ENCODE assay signal across 8 cellular contexts in genomic region chr14:61662437-61663311, GRCh38. TPM values are rescaled to one million over a fixed set of nuclear protein-coding genes. Genes with fewer than 3 reads are reported as not detected.
A peak's percentile ranks its signal among the peaks of the same experiment; 100 is the strongest.
DNase-seq lines count a peak whose midpoint lies in the region; ATAC-seq, FAIRE-seq and TF ChIP-seq lines count a peak whose summit lies in the region.

No MANE protein-coding gene starts in this region.

- H3K4me2 ChIP-seq in mammary epithelial cell (ENCODE audit: insufficient read depth, low read depth, low read length) = peak overlapping the region; percentile 43

- TF ChIP-seq CTCF in mammary epithelial cell (conservative IDR thresholded peaks at IDR 0.05 in 1 of 2, IDR thresholded peaks at IDR 0.05 in 1 of 2; ENCODE audit: extremely low read depth in 1 of 2, insufficient read depth in 1 of 2, low read depth in 1 of 2, low read length in 2 of 2) (no peak), kidney (IDR thresholded peaks at IDR 0.05; ENCODE audit: borderline replicate concordance, extremely low read depth, insufficient read depth) (no peak)

- 87% methylated on average over 8 of the region's 13 CpGs for WGBS in mammary epithelial cell (ENCODE audit: low coverage, missing lambda C conversion rate)
- 92 to 94% methylated on average over 13 of the region's 13 CpGs for WGBS in aorta, 2 donors

- no peaks in the 10 kb centered on the region for H4K20me1 ChIP-seq in mammary epithelial cell (ENCODE audit: insufficient read depth, low read length)

- no peaks in the 10 kb centered on the region for H3K79me2 ChIP-seq in mammary epithelial cell (ENCODE audit: insufficient read depth, low read length)

- H3K27me3 ChIP-seq in mammary epithelial cell (ENCODE audit: insufficient read depth, low read length) (no peaks in the 10 kb centered on the region), mucosa of rectum (ENCODE audit: control insufficient read depth in 2 of 2, insufficient read depth in 2 of 2, low read length in 2 of 2) (no peaks in the 10 kb centered on the region), aorta (ENCODE audit: control insufficient read depth in 1 of 2, insufficient read depth in 2 of 2, low read length in 1 of 2) (no peaks in the 10 kb centered on the region)

- no peak for FAIRE-seq in kidney (lab: Jason Lieb, UNC)

- intact Hi-C loops in mammary epithelial cell (cut with micrococcal nuclease) = no loop called here
- intact Hi-C loops in aorta (cut with DNase I) = no loop called here
- intact Hi-C loops in kidney (cut with DNase I) = no loop called here

- H3K36me3 ChIP-seq in mammary epithelial cell (ENCODE audit: insufficient read depth, low read length) (no peaks in the 10 kb centered on the region), mucosa of rectum (ENCODE audit: control insufficient read depth in 2 of 2, insufficient read depth in 2 of 2, low read length in 2 of 2) (no peaks in the 10 kb centered on the region), aorta (ENCODE audit: control insufficient read depth in 1 of 2, insufficient read depth in 2 of 2, low read length in 1 of 2) (no peaks in the 10 kb centered on the region), kidney (ENCODE audit: control insufficient read depth in 1 of 2, insufficient read depth in 2 of 2, low read length in 2 of 2) (no peaks in the 10 kb centered on the region)

- no peak overlapping the region for H3K27ac ChIP-seq in mammary epithelial cell (ENCODE audit: insufficient read depth, low read depth, low read length)
- H3K27ac ChIP-seq in mucosa of rectum (ENCODE audit: low read depth in 2 of 2, low read length in 2 of 2) = peak overlapping the region; percentile 16 to 17
- H3K27ac ChIP-seq in aorta (ENCODE audit: low read depth in 1 of 2, low read length in 2 of 2) = peak overlapping the region in 1 of 2 donors; percentile 66
- peak overlapping the region in 1 of 2 donors; percentile 40 for H3K27ac ChIP-seq in kidney (ENCODE audit: low read depth in 2 of 2, low read length in 2 of 2)

- H3K9ac ChIP-seq in mammary epithelial cell (ENCODE audit: insufficient read depth, low read length) (no peak overlapping the region), mucosa of rectum (ENCODE audit: low read depth in 1 of 2, low read length in 2 of 2) (no peak overlapping the region), kidney (ENCODE audit: low read length in 2 of 2) (no peak overlapping the region)

- dilution Hi-C loops in mammary epithelial cell (cut with HindIII; ENCODE audit: low sequenced_read_pairs) = no loop called here

- H3K9me3 ChIP-seq in mammary epithelial cell (replicated peaks; ENCODE audit: insufficient read depth, low read length) = no peaks in the 10 kb centered on the region
- no peaks in the 10 kb centered on the region for H3K9me3 ChIP-seq in mucosa of rectum (ENCODE audit: control insufficient read depth in 2 of 2, low read length in 2 of 2)
- H3K9me3 ChIP-seq in aorta (ENCODE audit: control insufficient read depth, low read length) = no peaks in the 10 kb centered on the region
- H3K9me3 ChIP-seq in kidney (ENCODE audit: control insufficient read depth in 1 of 2, low read length in 2 of 2) = no peaks in the 10 kb centered on the region

- CTCF ChIA-PET in mammary epithelial cell (lab: Charles Lee; ENCODE audit: low non-redundant PET) = no interaction called here

- peak; percentile 83 for ATAC-seq in GM21360 (IDR thresholded peaks at IDR 0.05; ENCODE audit: unreplicated experiment)
- ATAC-seq in HG03575 (IDR thresholded peaks at IDR 0.05; ENCODE audit: extremely low read depth, insufficient number of reproducible peaks, low FRiP score, unreplicated experiment) = peak; percentile 65
- ATAC-seq in aorta (ENCODE audit: low FRiP score) = peak; percentile 22

- peak overlapping the region; percentile 40 for H2AFZ ChIP-seq in mammary epithelial cell (ENCODE audit: low read depth, low read length)

- BruUV-seq in mammary epithelial cell (replicated peaks; lab: Mats Ljungman, UMichigan) = no TSS peak

- in situ Hi-C loops in mammary epithelial cell (cut with MboI; ENCODE audit: low sequenced_read_pairs in 2 of 2) = no loop called here

- DNase-seq in GM03348 (ENCODE audit: low spot score) (peak; percentile 26), T-helper 22 cell (ENCODE audit: low read depth) (peak; percentile 29), mammary epithelial cell (peak; percentile 81), aorta (no peak), kidney (no peak)

- H3K4me3 ChIP-seq in mammary epithelial cell (replicated peaks in 1 of 3; ENCODE audit: insufficient read depth in 1 of 3, low read depth in 2 of 3, low read length in 3 of 3) (no peak overlapping the region), mucosa of rectum (ENCODE audit: low read length in 2 of 2) (peak overlapping the region in 1 of 2 donors; percentile 22), aorta (ENCODE audit: low read length in 2 of 2) (no peak overlapping the region), kidney (ENCODE audit: low read length in 2 of 2) (peak overlapping the region in 1 of 2 donors; percentile 3)

- H3K4me1 ChIP-seq in mammary epithelial cell (ENCODE audit: insufficient read depth, low read length) = peaks cover 29% of the 10 kb centered on the region
- peaks cover 8 to 12% of the 10 kb centered on the region in 2 donors for H3K4me1 ChIP-seq in mucosa of rectum (ENCODE audit: control insufficient read depth in 2 of 2, insufficient read depth in 2 of 2, low read length in 2 of 2)
- H3K4me1 ChIP-seq in aorta (ENCODE audit: control insufficient read depth in 1 of 2, insufficient read depth in 2 of 2, low read length in 2 of 2) = peaks cover 2 to 5% of the 10 kb centered on the region in 2 donors
- H3K4me1 ChIP-seq in kidney (ENCODE audit: control insufficient read depth in 1 of 2, insufficient read depth in 1 of 2, low read depth in 1 of 2, low read length in 2 of 2) = peaks cover 6 to 7% of the 10 kb centered on the region in 2 donors

RNA-seq across cellular contexts. Expression of gene HIF1A, which starts 32.6 kb away (rescaled TPM):
- 100 to 1,000 TPM; 227 to 682 TPM for total RNA-seq in mammary epithelial cell
- polyA plus RNA-seq in mammary epithelial cell = 76.6 TPM
- 178 TPM for polyA minus RNA-seq in mammary epithelial cell
- 100 to 1,000 TPM; 164 to 173 TPM for total RNA-seq in aorta
- polyA plus RNA-seq in aorta = 10 to 100 TPM; 43.8 to 46.8 TPM
- total RNA-seq in kidney = 358 TPM
- polyA plus RNA-seq in kidney (ENCODE audit: insufficient read depth, low read depth, low replicate concordance) = 57.8 TPM

Comparison
In these comparisons a context has a peak if more than half of its experiments do, and no peak if none do; other contexts are left out.
1. DNase-seq: peak in GM03348 (single experiment), T-helper 22 cell (single experiment) and mammary epithelial cell (single experiment); none in aorta (0 of 2) and kidney (single experiment).
2. ATAC-seq: peak in every context shown above with its lines; median percentile 83 in GM21360; 65 in HG03575; 22 in aorta.